ENCODE assay signal across 16 cellular contexts in genomic region chr2:160372010-160372356, GRCh38.
DNase-seq lines count a peak whose midpoint lies in the region; ATAC-seq and TF ChIP-seq lines count a peak whose summit lies in the region.
"Had no signal": no experiment of that assay in that cellular context is flagged by ENCODE, and none has a peak within 500 bp of the region (broad histone marks: within the 10 kb centered on the region; RNA-seq: fewer than 3 reads in every experiment).

No MANE protein-coding gene starts in this region.

- H3K4me1 Mint-ChIP-seq in chondrocyte (ENCODE audit: low read depth) (peaks cover 97% of the 10 kb centered on the region), mesothelial cell of epicardium (peaks cover 74% of the 10 kb centered on the region), glutamatergic neuron (ENCODE audit: low read depth, unreplicated experiment) (peaks cover 40% of the 10 kb centered on the region)

- H3K9ac ChIP-seq in Karpas-422 (ENCODE audit: low read length) = no peak overlapping the region

- no peak overlapping the region for H2AFZ ChIP-seq in Karpas-422 (ENCODE audit: low read length)

- no peak for ATAC-seq in GM19455 (IDR thresholded peaks at IDR 0.05; ENCODE audit: unreplicated experiment)
- ATAC-seq: activated naive CD4-positive, alpha-beta T cell treated with anti-CD3 and anti-CD28 coated beads, Interleukin-2, amount 50 U/mL, for 72 hours had no signal

- no peaks in the 10 kb centered on the region for H3K4me1 ChIP-seq in Karpas-422 (ENCODE audit: low read length)
- peaks cover 66 to 100% (median 100%) of the 10 kb centered on the region in 6 donors for H3K4me1 ChIP-seq in spleen

- H3K27me3 ChIP-seq in Karpas-422 (ENCODE audit: low read length) (no peaks in the 10 kb centered on the region), spleen (replicated peaks in 1 of 7) (no peaks in the 10 kb centered on the region)
- H3K27me3 ChIP-seq: right lobe of liver had no signal

- no peak overlapping the region for H3K27ac ChIP-seq in Karpas-422 (ENCODE audit: low read length)
- peak overlapping the region in 7 of 8 donors; percentile 55 to 84 (median 81) for H3K27ac ChIP-seq in spleen

- no peaks in the 10 kb centered on the region for H3K9me2 ChIP-seq in Karpas-422 (replicated peaks; ENCODE audit: insufficient read depth, low read length)

- H4K20me1 ChIP-seq in Karpas-422 (ENCODE audit: insufficient read depth, low read depth, low read length) = no peaks in the 10 kb centered on the region

- no peaks in the 10 kb centered on the region for H3K9me3 Mint-ChIP-seq in chondrocyte (ENCODE audit: low read depth)
- H3K9me3 Mint-ChIP-seq in mesothelial cell of epicardium = no peaks in the 10 kb centered on the region
- no peaks in the 10 kb centered on the region for H3K9me3 Mint-ChIP-seq in glutamatergic neuron (ENCODE audit: unreplicated experiment)
- H3K9me3 Mint-ChIP-seq: activated naive CD4-positive, alpha-beta T cell treated with anti-CD3 and anti-CD28 coated beads, Interleukin-2, amount 50 U/mL, for 72 hours; stimulated activated naive CD8-positive, alpha-beta T cell treated with anti-CD3 and anti-CD28 coated beads, Interleukin-15, amount 100 ng/mL, for 72 hours had no signal

- 15 to 64% (median 20%) methylated on average over 1 of the region's 1 CpG for WGBS in spleen, 5 donors

- peak overlapping the region; percentile 94 for H3K27ac Mint-ChIP-seq in chondrocyte (ENCODE audit: unreplicated experiment)
- peak overlapping the region; percentile 91 for H3K27ac Mint-ChIP-seq in mesothelial cell of epicardium
- H3K27ac Mint-ChIP-seq in glutamatergic neuron (ENCODE audit: unreplicated experiment) = no peak overlapping the region

- no peaks in the 10 kb centered on the region for H3K27me3 Mint-ChIP-seq in chondrocyte (ENCODE audit: low read depth)
- no peaks in the 10 kb centered on the region for H3K27me3 Mint-ChIP-seq in mesothelial cell of epicardium (ENCODE audit: low read depth)
- peaks cover 6% of the 10 kb centered on the region for H3K27me3 Mint-ChIP-seq in glutamatergic neuron (ENCODE audit: unreplicated experiment)
- H3K27me3 Mint-ChIP-seq: stimulated activated naive CD8-positive, alpha-beta T cell treated with anti-CD3 and anti-CD28 coated beads, Interleukin-15, amount 100 ng/mL, for 72 hours had no signal

- no peak for TF ChIP-seq CTCF in chondrocyte (IDR thresholded peaks at IDR 0.05)
- TF ChIP-seq CTCF in mesothelial cell of epicardium (IDR thresholded peaks at IDR 0.05; ENCODE audit: unreplicated experiment) = no peak
- no peak for TF ChIP-seq CTCF in spleen (IDR thresholded peaks at IDR 0.05 in 8 of 11, conservative IDR thresholded peaks at IDR 0.05 in 3 of 11)
- no peak for TF ChIP-seq CTCF in glutamatergic neuron (IDR thresholded peaks at IDR 0.05; ENCODE audit: partially characterized antibody, unreplicated experiment)

- no peak overlapping the region for H3K4me2 ChIP-seq in Karpas-422 (ENCODE audit: low read depth, low read length, poor library complexity, severe bottlenecking)

- no peaks in the 10 kb centered on the region for H3K79me2 ChIP-seq in Karpas-422 (ENCODE audit: low read length)

- H3K36me3 Mint-ChIP-seq in chondrocyte (ENCODE audit: low read depth) = no peaks in the 10 kb centered on the region
- H3K36me3 Mint-ChIP-seq in mesothelial cell of epicardium = peaks cover 4% of the 10 kb centered on the region
- H3K36me3 Mint-ChIP-seq in glutamatergic neuron (ENCODE audit: unreplicated experiment) = no peaks in the 10 kb centered on the region
- H3K36me3 Mint-ChIP-seq: activated naive CD4-positive, alpha-beta T cell treated with anti-CD3 and anti-CD28 coated beads, Interleukin-2, amount 50 U/mL, for 72 hours had no signal

- H3K4me3 Mint-ChIP-seq in chondrocyte (ENCODE audit: unreplicated experiment) = no peak overlapping the region
- no peak overlapping the region for H3K4me3 Mint-ChIP-seq in mesothelial cell of epicardium
- H3K4me3 Mint-ChIP-seq in glutamatergic neuron (ENCODE audit: unreplicated experiment) = no peak overlapping the region

- intact Hi-C loops in spleen (cut with DNase I; ENCODE audit: low total_unique reads) = no loop called here

- H3K36me3 ChIP-seq in Karpas-422 (ENCODE audit: insufficient read depth, low read length) (no peaks in the 10 kb centered on the region), spleen (peaks cover 0 to 2% (median 0%) of the 10 kb centered on the region in 6 donors)
- H3K36me3 ChIP-seq: right lobe of liver had no signal

- H3K4me3 ChIP-seq in Karpas-422 (ENCODE audit: low read length) (no peak overlapping the region), spleen (no peak overlapping the region)
- H3K4me3 ChIP-seq: mucosa of descending colon, right lobe of liver had no signal

- peak; percentile 5 for DNase-seq in Karpas-422
- DNase-seq in chondrocyte (ENCODE audit: low spot score) = no peak
- no peak for DNase-seq in mesothelial cell of epicardium (ENCODE audit: low spot score in 2 of 2, unreplicated experiment in 2 of 2)
- DNase-seq in spleen = no peak
- DNase-seq in glutamatergic neuron = no peak
- no peak for DNase-seq in NCI-H1092 treated with DMSO at 0.1 percent for 48 hours (lab: John Stamatoyannopoulos, UW)
- DNase-seq: activated CD8-positive, alpha-beta memory T cell treated with anti-CD3 and anti-CD28 coated beads for 24 hours; GDM1; H7; mucosa of descending colon; NCI-H2081 treated with DMSO at 0.1 percent for 48 hours; SIG-M5; stimulated activated naive CD8-positive, alpha-beta T cell treated with anti-CD3 and anti-CD28 coated beads, Interleukin-15, amount 100 ng/mL, for 72 hours had no signal

- no peak for TF ChIP-seq POLR2A in spleen (IDR thresholded peaks at IDR 0.05)

- H3K9me3 ChIP-seq in Karpas-422 (ENCODE audit: low read length) (no peaks in the 10 kb centered on the region), spleen (no peaks in the 10 kb centered on the region)
- H3K9me3 ChIP-seq: mucosa of descending colon, right lobe of liver had no signal
